In the genomic region with DNA sequence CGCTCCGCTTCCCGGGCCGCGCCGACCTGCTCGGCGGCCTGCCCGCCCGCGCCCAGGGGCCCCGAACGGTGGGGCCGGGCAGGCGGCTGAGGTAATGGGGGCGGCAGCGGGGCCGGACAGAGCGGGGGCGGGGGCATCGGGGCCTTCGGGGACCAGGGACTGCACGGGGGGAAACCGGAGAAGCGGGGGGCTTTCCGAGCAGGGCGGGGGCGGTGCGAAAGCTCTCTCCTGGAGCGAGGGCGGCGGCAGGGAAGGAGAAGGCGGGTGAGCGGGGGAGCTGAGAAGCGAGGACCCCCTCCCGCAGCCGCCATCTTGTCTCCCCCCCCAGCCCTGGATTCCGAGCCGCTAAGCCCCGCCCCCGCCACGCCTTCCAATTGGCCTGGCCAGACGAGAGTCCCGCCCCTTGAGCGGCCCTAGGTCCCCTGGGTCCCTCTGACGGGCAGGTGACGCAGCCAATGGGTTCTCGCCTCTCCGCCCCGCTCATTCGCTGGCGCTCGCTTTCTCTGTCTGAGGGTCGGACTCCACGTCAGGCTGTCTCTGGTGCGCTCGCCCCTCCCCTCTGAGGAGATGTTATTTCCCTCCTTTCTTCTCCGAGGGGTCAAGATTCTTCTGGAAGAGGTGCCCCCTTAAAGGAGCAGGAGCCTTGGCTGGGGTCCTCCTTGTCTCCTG, we compare ENCODE assay signal across 9 cellular contexts. TPM values are rescaled to one million over a fixed set of nuclear protein-coding genes. Genes with fewer than 3 reads are reported as not detected.
A peak's percentile ranks its signal among the peaks of the same experiment; 100 is the strongest.
DNase-seq lines count a peak whose midpoint lies in the region; ATAC-seq, FAIRE-seq and TF ChIP-seq lines count a peak whose summit lies in the region.
"Had no signal": no experiment of that assay in that cellular context is flagged by ENCODE, and none has a peak within 500 bp of the region (broad histone marks: within the 10 kb centered on the region; RNA-seq: fewer than 3 reads in every experiment).

No MANE protein-coding gene starts in this region.

- H3K4me3 ChIP-seq in BE2C (ENCODE audit: low read depth, low read length) (peak overlapping the region; percentile 72), choroid plexus epithelial cell (ENCODE audit: low read depth, low read length) (peak overlapping the region; percentile 77)

- H3K36me3 Mint-ChIP-seq in activated CD4-positive, alpha-beta T cell treated with anti-CD3 and anti-CD28 coated beads for 36 hours (ENCODE audit: low read depth): peaks cover 21% of the 10 kb centered on the region

- H3K4me1 ChIP-seq in BE2C: no peaks in the 10 kb centered on the region; the same call in 1 of the 2 replicates

- peak overlapping the region; percentile 82 for H3K4me3 Mint-ChIP-seq in activated CD4-positive, alpha-beta T cell treated with anti-CD3 and anti-CD28 coated beads for 36 hours

- TF ChIP-seq CTCF in BE2C (IDR thresholded peaks at IDR 0.05; ENCODE audit: low read depth, low read length) (no peak), choroid plexus epithelial cell (conservative IDR thresholded peaks at IDR 0.05; ENCODE audit: low read depth, low read length) (no peak)

- peaks cover 45% of the 10 kb centered on the region for H3K4me1 Mint-ChIP-seq in activated CD4-positive, alpha-beta T cell treated with anti-CD3 and anti-CD28 coated beads for 36 hours

- peak; percentile 98 for FAIRE-seq in GM19239 (lab: Jason Lieb, UNC)
- FAIRE-seq: islet of Langerhans had no signal

- ATAC-seq in HG03442 (IDR thresholded peaks at IDR 0.05; ENCODE audit: unreplicated experiment): peak; percentile 93
- ATAC-seq in activated CD4-positive, alpha-beta T cell treated with anti-CD3 and anti-CD28 coated beads for 36 hours: peak; percentile 96

- H3K9me3 Mint-ChIP-seq in activated CD4-positive, alpha-beta T cell treated with anti-CD3 and anti-CD28 coated beads for 36 hours (ENCODE audit: low read depth): no peaks in the 10 kb centered on the region

- no peaks in the 10 kb centered on the region for H3K27me3 Mint-ChIP-seq in activated CD4-positive, alpha-beta T cell treated with anti-CD3 and anti-CD28 coated beads for 36 hours

- intact Hi-C loops in activated CD4-positive, alpha-beta T cell treated with anti-CD3 and anti-CD28 coated beads for 36 hours (cut with DNase I, micrococcal nuclease): loop anchor here (1.0 to 5.0 kb wide), 15 partner anchors 58 to 1045 kb away; partner anchors contain the start of genes MAPK14 (in 2 of the 2), CDKN1A (in 1 of the 2), MAPK13 (in 1 of the 2) and SRPK1 (in 1 of the 2)

- peaks cover 3% of the 10 kb centered on the region; the same call in 1 of the 2 replicates for H3K27me3 ChIP-seq in BE2C

- peaks cover 26% of the 10 kb centered on the region for H3K36me3 ChIP-seq in BE2C

- POLR2A ChIA-PET in activated CD4-positive, alpha-beta T cell treated with anti-CD3 and anti-CD28 coated beads for 36 hours (lab: Charles Lee): interaction anchor here (1.3 kb wide), 1 partner anchor 66 kb away, joined by 4 read pairs; no protein-coding TSS in a partner anchor

- H3K27ac Mint-ChIP-seq in activated CD4-positive, alpha-beta T cell treated with anti-CD3 and anti-CD28 coated beads for 36 hours: peak overlapping the region; percentile 90

- peaks cover 3% of the 10 kb centered on the region; the same call in 1 of the 2 replicates for H3K9me3 ChIP-seq in BE2C

- DNase-seq in BE2C: peak; percentile 99
- DNase-seq in GM19239 (ENCODE audit: insufficient read length, low spot score): peak; percentile 99
- peak; percentile 98 for DNase-seq in NCI-H510A treated with DMSO at 0.1 percent for 48 hours (lab: John Stamatoyannopoulos, UW)
- peak; percentile 100 for DNase-seq in activated CD4-positive, alpha-beta T cell treated with anti-CD3 and anti-CD28 coated beads for 36 hours
- DNase-seq in choroid plexus epithelial cell (ENCODE audit: low read depth): peak; percentile 99
- DNase-seq in kidney tubule cell (ENCODE audit: low spot score): peak; percentile 95
- peak; percentile 99 to 100 for DNase-seq in stimulated activated CD4-positive, alpha-beta T cell treated with anti-CD3 and anti-CD28 coated beads, Interleukin-1b, Interleukin-23, amount 100 ng/mL, for 1 hour (ENCODE audit: low read depth in 2 of 2)

- CTCF ChIA-PET in activated CD4-positive, alpha-beta T cell treated with anti-CD3 and anti-CD28 coated beads for 36 hours (lab: Charles Lee): interaction anchor here (0.6 kb wide), 1 partner anchor 16 kb away, joined by 3 read pairs; no protein-coding TSS in a partner anchor

RNA-seq across cellular contexts. Expression of gene BRPF3, which starts 0.5 kb away (rescaled TPM):
- polyA plus RNA-seq in BE2C (2012; ENCODE audit: insufficient read depth, insufficient read length, low read depth): 33.6 TPM
- total RNA-seq in activated CD4-positive, alpha-beta T cell treated with anti-CD3 and anti-CD28 coated beads for 36 hours: 10 to 100 TPM; 18.0 to 26.0 TPM

Comparison
In these comparisons a context has a peak if more than half of its experiments do, and no peak if none do; other contexts are left out.
1. Peak in every context shown above with its lines: DNase-seq, ATAC-seq and H3K4me3 ChIP-seq.